ENCODE assay signal across 15 cellular contexts in the genomic region with DNA sequence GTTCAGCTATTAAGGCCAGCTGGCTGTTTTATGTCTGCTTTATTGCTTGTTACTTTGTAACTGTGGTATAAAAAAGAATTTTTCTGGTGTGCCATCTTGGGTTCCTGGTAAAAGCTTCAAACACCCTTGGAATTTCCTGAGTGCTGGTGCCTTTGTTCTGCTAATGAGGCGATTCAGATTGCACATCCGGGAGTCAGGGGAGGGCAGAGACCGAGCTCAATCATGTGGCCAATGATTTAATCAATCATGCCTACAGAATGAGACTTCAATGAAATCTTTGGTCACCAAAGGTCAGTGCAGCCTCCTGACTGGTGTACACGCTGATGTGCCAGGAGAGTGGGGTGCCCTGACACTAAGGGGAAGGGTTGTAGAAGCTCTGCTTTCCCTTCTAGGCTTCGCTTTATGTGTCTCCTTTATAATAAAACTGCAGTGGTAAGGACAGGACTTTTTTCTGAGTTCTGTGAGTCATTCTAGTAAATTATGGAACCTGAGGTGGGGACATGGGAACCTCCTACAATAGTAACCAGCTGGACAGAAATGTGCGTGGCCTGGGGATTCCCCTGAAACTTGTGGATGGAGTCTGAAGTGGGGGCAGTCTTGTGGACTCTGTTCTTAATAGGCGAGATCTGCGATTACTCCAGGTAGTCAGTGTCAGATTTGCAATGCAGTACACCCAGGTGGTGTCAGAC.
DNase-seq lines count a peak whose midpoint lies in the region; ATAC-seq, FAIRE-seq and TF ChIP-seq lines count a peak whose summit lies in the region.
"Had no signal": no experiment of that assay in that cellular context is flagged by ENCODE, and none has a peak within 500 bp of the region (broad histone marks: within the 10 kb centered on the region; RNA-seq: fewer than 3 reads in every experiment).

No MANE protein-coding gene starts in this region.

- TF ChIP-seq CTCF in H9 (conservative IDR thresholded peaks at IDR 0.05) = no peak
- no peak for TF ChIP-seq CTCF in astrocyte (IDR thresholded peaks at IDR 0.05; ENCODE audit: insufficient read depth, low read depth, low read length)
- no peak for TF ChIP-seq CTCF in gastrocnemius medialis (IDR thresholded peaks at IDR 0.05 in 4 of 5, conservative IDR thresholded peaks at IDR 0.05 in 1 of 5)

- H4K8ac ChIP-seq in H9 (replicated peaks; ENCODE audit: insufficient read length, low read depth, low read length) = no peak overlapping the region

- peak overlapping the region in 1 of 2 experiments; percentile 58; a peak in 1 of 5 replicates for H3K4me3 Mint-ChIP-seq in H9
- H3K4me3 Mint-ChIP-seq in astrocyte (ENCODE audit: unreplicated experiment) = peak overlapping the region; percentile 57
- H3K4me3 Mint-ChIP-seq in activated CD4-positive, alpha-beta memory T cell treated with anti-CD3 and anti-CD28 coated beads, Interleukin-2, amount 10 ng/mL, durations not matched to agents 7 days and 5 days = no peak overlapping the region
- H3K4me3 Mint-ChIP-seq: dendritic cell treated with granulocyte-macrophage colony-stimulating factor and Interleukin-4, amounts not matched to agents 40 ng/mL and 50 ng/mL, for 4 days had no signal

- H3K27ac ChIP-seq in H9 (ENCODE audit: insufficient read length, low read depth, low read length) (peak overlapping the region; percentile 77), astrocyte (ENCODE audit: low read depth, low read length) (peak overlapping the region; percentile 11), gastrocnemius medialis (peak overlapping the region in 2 of 4 donors; percentile 24 to 45)
- H3K27ac ChIP-seq: HL-60, psoas muscle had no signal

- H3K36me3 Mint-ChIP-seq in H9 (ENCODE audit: insufficient read depth in 1 of 3, low read depth in 3 of 3) = peaks cover 6 to 18% (median 11%) of the 10 kb centered on the region in 3 experiments; a peak in 4 of 7 replicates
- H3K36me3 Mint-ChIP-seq in astrocyte (ENCODE audit: low read depth, unreplicated experiment) = peaks cover 13% of the 10 kb centered on the region
- H3K36me3 Mint-ChIP-seq in activated CD4-positive, alpha-beta memory T cell treated with anti-CD3 and anti-CD28 coated beads, Interleukin-2, amount 10 ng/mL, durations not matched to agents 7 days and 5 days (ENCODE audit: low read depth) = peaks cover 22% of the 10 kb centered on the region

- CTCF ChIA-PET in activated CD4-positive, alpha-beta memory T cell treated with anti-CD3 and anti-CD28 coated beads, Interleukin-2, amount 10 ng/mL, durations not matched to agents 7 days and 5 days (lab: Charles Lee) = no interaction called here

- H2BK15ac ChIP-seq in H9 (ENCODE audit: low read depth, low read length) = no peak overlapping the region

- WGBS in H9 (ENCODE audit: extremely low coverage, insufficient read length, low lambda C conversion rate) = no CpG with 5 or more reads among the region's 8 CpGs

- H3K4me1 ChIP-seq in H9 (ENCODE audit: insufficient read depth, low read length) = peaks cover 13% of the 10 kb centered on the region; the same call in 1 of the 2 replicates
- H3K4me1 ChIP-seq in astrocyte (ENCODE audit: insufficient read depth, low read length) = peaks cover 12% of the 10 kb centered on the region
- H3K4me1 ChIP-seq in iPS-15b (ENCODE audit: control insufficient read depth, insufficient read depth, low read length) = peaks cover 36% of the 10 kb centered on the region
- H3K4me1 ChIP-seq in gastrocnemius medialis = no peaks in the 10 kb centered on the region
- H3K4me1 ChIP-seq: psoas muscle had no signal

- ATAC-seq in gastrocnemius medialis = peak; percentile 45 to 62
- ATAC-seq in HG03045 (IDR thresholded peaks at IDR 0.05; ENCODE audit: unreplicated experiment) = no peak
- ATAC-seq: Panc1, psoas muscle had no signal

- intact Hi-C loops in gastrocnemius medialis (cut with DNase I; ENCODE audit: low total_unique reads) = no loop called here

- peak overlapping the region; percentile 7 for H2BK12ac ChIP-seq in H9 (ENCODE audit: insufficient read length, low read depth, low read length)

- H3K9ac ChIP-seq in H9 (ENCODE audit: extremely low read depth, insufficient read length, low read length) (no peak overlapping the region), astrocyte (ENCODE audit: low read length) (no peak overlapping the region), iPS-15b (ENCODE audit: low read depth, low read length) (no peak overlapping the region)

- H3T11ph ChIP-seq in H9 (ENCODE audit: low read length) = no peak overlapping the region

- H3K9me3 ChIP-seq in H9 (ENCODE audit: control insufficient read depth, low read depth, low read length) (no peaks in the 10 kb centered on the region), astrocyte (ENCODE audit: insufficient read depth, low read depth, low read length) (no peaks in the 10 kb centered on the region), iPS-15b (ENCODE audit: control insufficient read depth, insufficient read depth, low read length) (no peaks in the 10 kb centered on the region), gastrocnemius medialis (no peaks in the 10 kb centered on the region)
- H3K9me3 ChIP-seq: psoas muscle had no signal

- no peak overlapping the region for H3K4me3 ChIP-seq in astrocyte (ENCODE audit: insufficient read depth, low read depth, low read length)
- H3K4me3 ChIP-seq in iPS-15b (ENCODE audit: low read depth, low read length) = peak overlapping the region; percentile 4
- no peak overlapping the region for H3K4me3 ChIP-seq in gastrocnemius medialis
- H3K4me3 ChIP-seq: psoas muscle had no signal

- H3K56ac ChIP-seq in H9 (ENCODE audit: insufficient read length, low read depth, low read length) = no peak overlapping the region

- FAIRE-seq in astrocyte (lab: Jason Lieb, UNC) = no peak
- FAIRE-seq: islet of Langerhans had no signal

- H3K14ac ChIP-seq in H9 (ENCODE audit: insufficient read depth, low read length) = peak overlapping the region; percentile 4; the same call in 1 of the 2 replicates

- H3K79me1 ChIP-seq in H9 (ENCODE audit: insufficient read depth, low read depth, low read length, poor library complexity, severe bottlenecking) = no peaks in the 10 kb centered on the region

- no peak overlapping the region for H2BK120ac ChIP-seq in H9 (ENCODE audit: low read depth, low read length, poor library complexity, severe bottlenecking)

- no peak overlapping the region for H2BK20ac ChIP-seq in H9 (ENCODE audit: low read depth, low read length, poor library complexity, severe bottlenecking)

- no peak overlapping the region for H2AFZ ChIP-seq in H9 (ENCODE audit: low read length)
- H2AFZ ChIP-seq in astrocyte (ENCODE audit: low read depth, low read length) = peak overlapping the region; percentile 30

- H3K27me3 Mint-ChIP-seq in H9 (ENCODE audit: low read depth) (no peaks in the 10 kb centered on the region), astrocyte (ENCODE audit: low read depth, unreplicated experiment) (no peaks in the 10 kb centered on the region)
- H3K27me3 Mint-ChIP-seq in activated CD4-positive, alpha-beta memory T cell treated with anti-CD3 and anti-CD28 coated beads, Interleukin-2, amount 10 ng/mL, durations not matched to agents 7 days and 5 days = no peaks in the 10 kb centered on the region
- H3K27me3 Mint-ChIP-seq: dendritic cell treated with granulocyte-macrophage colony-stimulating factor and Interleukin-4, amounts not matched to agents 40 ng/mL and 50 ng/mL, for 4 days had no signal

- no peak overlapping the region for H3K23ac ChIP-seq in H9 (ENCODE audit: insufficient read length, low read depth, low read length)

- H3K4me1 Mint-ChIP-seq in H9 = peaks cover 49 to 56% of the 10 kb centered on the region in 2 experiments
- peaks cover 45% of the 10 kb centered on the region for H3K4me1 Mint-ChIP-seq in astrocyte (ENCODE audit: low read depth, unreplicated experiment)
- H3K4me1 Mint-ChIP-seq in activated CD4-positive, alpha-beta memory T cell treated with anti-CD3 and anti-CD28 coated beads, Interleukin-2, amount 10 ng/mL, durations not matched to agents 7 days and 5 days = no peaks in the 10 kb centered on the region

- no peaks in the 10 kb centered on the region for H3K27me3 ChIP-seq in H9 (ENCODE audit: insufficient read depth, low read length)
- H3K27me3 ChIP-seq in astrocyte (ENCODE audit: insufficient read depth, low read length) = no peaks in the 10 kb centered on the region
- H3K27me3 ChIP-seq in iPS-15b (ENCODE audit: control insufficient read depth, insufficient read depth, low read length) = no peaks in the 10 kb centered on the region
- no peaks in the 10 kb centered on the region for H3K27me3 ChIP-seq in gastrocnemius medialis

- peak overlapping the region; percentile 51 for H2BK5ac ChIP-seq in H9 (ENCODE audit: insufficient read length, low read length)

- H3K4me2 ChIP-seq in H9 (ENCODE audit: insufficient read depth, insufficient read length, low read length) (peak overlapping the region; percentile 34), astrocyte (ENCODE audit: low read length) (peak overlapping the region; percentile 64)

- H3K27ac Mint-ChIP-seq in H9 = peak overlapping the region; percentile 96 to 100 (median 100)
- peak overlapping the region; percentile 85 for H3K27ac Mint-ChIP-seq in astrocyte (ENCODE audit: unreplicated experiment)
- H3K27ac Mint-ChIP-seq in activated CD4-positive, alpha-beta memory T cell treated with anti-CD3 and anti-CD28 coated beads, Interleukin-2, amount 10 ng/mL, durations not matched to agents 7 days and 5 days = no peak overlapping the region
- H3K27ac Mint-ChIP-seq: dendritic cell treated with granulocyte-macrophage colony-stimulating factor and Interleukin-4, amounts not matched to agents 40 ng/mL and 50 ng/mL, for 4 days had no signal

- H3K23me2 ChIP-seq in H9 (ENCODE audit: insufficient read length, low read depth, low read length, poor library complexity, severe bottlenecking) = no peaks in the 10 kb centered on the region

- H3K4ac ChIP-seq in H9 (ENCODE audit: low read depth, low read length) = no peak overlapping the region

- H4K20me1 ChIP-seq in H9 (ENCODE audit: control insufficient read depth, insufficient read depth, insufficient read length) (no peaks in the 10 kb centered on the region), astrocyte (ENCODE audit: insufficient read depth, low read length) (no peaks in the 10 kb centered on the region)

- H3K9me3 Mint-ChIP-seq in H9 (no peaks in the 10 kb centered on the region), astrocyte (ENCODE audit: unreplicated experiment) (no peaks in the 10 kb centered on the region)
- H3K9me3 Mint-ChIP-seq in activated CD4-positive, alpha-beta memory T cell treated with anti-CD3 and anti-CD28 coated beads, Interleukin-2, amount 10 ng/mL, durations not matched to agents 7 days and 5 days = no peaks in the 10 kb centered on the region
- H3K9me3 Mint-ChIP-seq: dendritic cell treated with granulocyte-macrophage colony-stimulating factor and Interleukin-4, amounts not matched to agents 40 ng/mL and 50 ng/mL, for 4 days had no signal

- peaks cover 6% of the 10 kb centered on the region for H3K36me3 ChIP-seq in astrocyte (ENCODE audit: insufficient read depth, low read length)
- H3K36me3 ChIP-seq in iPS-15b (ENCODE audit: control insufficient read depth, insufficient read depth, low read length) = peaks cover 5% of the 10 kb centered on the region
- peaks cover 0 to 21% of the 10 kb centered on the region in 2 donors for H3K36me3 ChIP-seq in gastrocnemius medialis

- H3K79me2 ChIP-seq in H9 (ENCODE audit: insufficient read depth, low read length) = no peaks in the 10 kb centered on the region
- no peaks in the 10 kb centered on the region for H3K79me2 ChIP-seq in astrocyte (ENCODE audit: insufficient read depth, low read length)

- H3K18ac ChIP-seq in H9 (ENCODE audit: insufficient read length, low read depth, low read length) = peak overlapping the region; percentile 23

- in situ Hi-C loops in gastrocnemius medialis (cut with MboI; ENCODE audit: low sequenced_read_pairs in 4 of 4) = no loop called here

- no peak overlapping the region for H2AK5ac ChIP-seq in H9 (ENCODE audit: insufficient read length, low read length)

- H4K91ac ChIP-seq in H9 (ENCODE audit: insufficient read length, low read depth, low read length) = no peak overlapping the region

- no peak for TF ChIP-seq POLR2A in gastrocnemius medialis (IDR thresholded peaks at IDR 0.05)

- H4K5ac ChIP-seq in H9 (ENCODE audit: insufficient read length, low read depth, low read length) = peak overlapping the region; percentile 15

- DNase-seq in H9 (peak; percentile 81), astrocyte (ENCODE audit: low read depth) (peak; percentile 70), gastrocnemius medialis (no peak), GM19240 (ENCODE audit: insufficient read length, low spot score) (no peak)
- no peak for DNase-seq in activated CD4-positive, alpha-beta memory T cell treated with anti-CD3 and anti-CD28 coated beads, Interleukin-2, amount 10 ng/mL, durations not matched to agents 7 days and 5 days
- DNase-seq: activated CD4-positive, CD25-positive, alpha-beta regulatory T cell; activated effector memory CD4-positive, alpha-beta T cell treated with anti-CD3 and anti-CD28 coated beads, Interleukin-2, amount 50 U/mL, for 16 hours; NCI-H187; psoas muscle had no signal

- POLR2A ChIA-PET in activated CD4-positive, alpha-beta memory T cell treated with anti-CD3 and anti-CD28 coated beads, Interleukin-2, amount 10 ng/mL, durations not matched to agents 7 days and 5 days (lab: Charles Lee) = no interaction called here

Comparison
In these comparisons a context has a peak if more than half of its experiments do, and no peak if none do; other contexts are left out.
1. DNase-seq: peak in H9 (single experiment) and astrocyte (single experiment); none in gastrocnemius medialis (0 of 2), GM19240 (single experiment) and activated CD4-positive, alpha-beta memory T cell treated with anti-CD3 and anti-CD28 coated beads, Interleukin-2, amount 10 ng/mL, durations not matched to agents 7 days and 5 days (single experiment).